ENCODE assay signal across 12 cellular contexts in the genomic region with DNA sequence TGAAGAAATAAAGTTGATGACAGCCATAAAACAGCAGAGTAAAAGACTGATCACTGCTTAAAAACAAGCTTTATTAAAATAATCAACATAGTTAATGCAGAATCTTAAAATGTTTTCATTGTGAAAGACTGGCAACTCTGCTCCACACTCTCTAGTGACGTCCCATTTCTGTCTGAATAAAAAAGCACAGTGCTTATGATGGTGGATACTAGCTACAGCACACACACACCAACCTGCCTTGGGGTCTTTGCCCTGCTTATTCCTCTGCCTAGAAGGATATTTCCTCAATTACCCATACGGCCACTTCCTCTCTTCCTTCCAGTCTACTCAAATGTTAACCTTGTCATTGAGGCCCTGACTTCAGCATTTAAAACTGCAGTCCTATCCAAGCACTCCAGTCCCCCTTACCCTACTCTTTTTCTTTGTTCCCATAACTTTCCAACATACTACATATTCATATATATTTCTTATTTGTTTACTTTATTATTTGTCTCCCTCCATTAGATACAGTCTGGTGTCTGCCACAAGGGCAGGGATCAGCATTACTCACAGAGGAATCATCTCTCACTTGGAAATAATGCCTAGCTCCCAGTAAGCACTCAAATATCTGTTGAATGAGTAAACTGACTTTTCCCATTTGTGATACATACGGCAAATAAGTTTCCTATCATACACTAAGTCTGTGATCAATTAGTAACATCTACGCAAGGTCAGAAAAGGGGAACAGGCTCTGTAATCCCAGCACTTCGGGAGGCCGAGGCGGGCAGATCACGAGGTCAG. TPM values are rescaled to one million over a fixed set of nuclear protein-coding genes. Genes with fewer than 3 reads are reported as not detected.
A peak's percentile ranks its signal among the peaks of the same experiment; 100 is the strongest.
DNase-seq lines count a peak whose midpoint lies in the region; ATAC-seq and TF ChIP-seq lines count a peak whose summit lies in the region.
"Had no signal": no experiment of that assay in that cellular context is flagged by ENCODE, and none has a peak within 500 bp of the region (broad histone marks: within the 10 kb centered on the region; RNA-seq: fewer than 3 reads in every experiment).

No MANE protein-coding gene starts in this region.

- TF ChIP-seq CTCF in SK-N-SH (IDR thresholded peaks at IDR 0.05) (no peak), upper lobe of right lung (IDR thresholded peaks at IDR 0.05) (no peak)

- peaks cover 70% of the 10 kb centered on the region for H3F3A ChIP-seq in SK-N-SH (replicated peaks; ENCODE audit: insufficient read depth)

- H3K36me3 ChIP-seq in SK-N-SH (replicated peaks in 1 of 2; ENCODE audit: control insufficient read depth in 1 of 2, insufficient read depth in 2 of 2, low read length in 1 of 2) (peaks cover 13 to 23% of the 10 kb centered on the region in 2 experiments), stomach smooth muscle (ENCODE audit: control insufficient read depth in 2 of 2, insufficient read depth in 2 of 2, low read length in 2 of 2) (no peaks in the 10 kb centered on the region), upper lobe of right lung (peaks cover 39% of the 10 kb centered on the region)

- peak overlapping the region; percentile 99 to 100 for H3K27ac ChIP-seq in SK-N-SH (ENCODE audit: low read depth in 2 of 2, low read length in 1 of 2)
- peak overlapping the region; percentile 38 for H3K27ac ChIP-seq in stomach smooth muscle (ENCODE audit: low read length)
- H3K27ac ChIP-seq in upper lobe of right lung, result no peak overlapping the region

- H3K9ac ChIP-seq in SK-N-SH (peak overlapping the region; percentile 66), stomach smooth muscle (ENCODE audit: low read length in 2 of 2) (peak overlapping the region in 1 of 2 donors; percentile 36)

- DNase-seq in HCEC 1CT, result peak; percentile 97
- no peak for DNase-seq in SK-N-SH
- peak; percentile 44 for DNase-seq in fibroblast of the conjunctiva (ENCODE audit: low read depth)
- no peak for DNase-seq in upper lobe of right lung
- DNase-seq: activated CD4-positive, alpha-beta T cell treated with anti-CD3 and anti-CD28 coated beads for 48 hours; Caco-2; NCI-H2171 treated with DMSO at 0.1 percent for 48 hours; T-helper 2 cell had no signal

- H2AFZ ChIP-seq in SK-N-SH (ENCODE audit: low read depth), result no peak overlapping the region

- peaks cover 41 to 73% of the 10 kb centered on the region in 2 experiments for H3K4me1 ChIP-seq in SK-N-SH (ENCODE audit: control insufficient read depth in 1 of 2, insufficient read depth in 2 of 2, low read depth in 1 of 2, low read length in 1 of 2)
- H3K4me1 ChIP-seq in stomach smooth muscle (ENCODE audit: control insufficient read depth, insufficient read depth, low read length), result peaks cover 9% of the 10 kb centered on the region
- no peaks in the 10 kb centered on the region for H3K4me1 ChIP-seq in upper lobe of right lung
- H3K4me1 ChIP-seq: Caco-2 had no signal

- H4K20me1 ChIP-seq in SK-N-SH (ENCODE audit: insufficient read depth), result no peaks in the 10 kb centered on the region

- H3K27me3 ChIP-seq in SK-N-SH (ENCODE audit: insufficient read depth) (no peaks in the 10 kb centered on the region), stomach smooth muscle (ENCODE audit: control insufficient read depth in 1 of 2, insufficient read depth in 2 of 2, low read length in 2 of 2) (no peaks in the 10 kb centered on the region), upper lobe of right lung (no peaks in the 10 kb centered on the region)

- no peaks in the 10 kb centered on the region for H3K9me2 ChIP-seq in SK-N-SH

- TF ChIP-seq EP300 in SK-N-SH (IDR thresholded peaks at IDR 0.05; ENCODE audit: borderline replicate concordance in 1 of 2, low read depth in 1 of 2, low read length in 1 of 2), result peak; percentile 46 to 98; a peak in 3 of 4 replicates

- peaks cover 19% of the 10 kb centered on the region for H3K79me2 ChIP-seq in SK-N-SH (ENCODE audit: insufficient read depth)

- no peaks in the 10 kb centered on the region for H3K9me3 ChIP-seq in SK-N-SH
- H3K9me3 ChIP-seq in stomach smooth muscle (ENCODE audit: control insufficient read depth in 2 of 2, low read length in 2 of 2), result no peaks in the 10 kb centered on the region
- no peaks in the 10 kb centered on the region for H3K9me3 ChIP-seq in upper lobe of right lung
- H3K9me3 ChIP-seq: Caco-2 had no signal

- H3K4me3 ChIP-seq in SK-N-SH (ENCODE audit: low read depth in 2 of 2, low read length in 1 of 2) (no peak overlapping the region), stomach smooth muscle (ENCODE audit: low read length in 2 of 2) (peak overlapping the region in 1 of 2 donors; percentile 3), upper lobe of right lung (no peak overlapping the region)

- ATAC-seq in GM21528 (IDR thresholded peaks at IDR 0.05; ENCODE audit: low FRiP score, unreplicated experiment), result no peak
- ATAC-seq in upper lobe of right lung, result no peak
- no peak for ATAC-seq in GM18870 (IDR thresholded peaks at IDR 0.05; ENCODE audit: unreplicated experiment)
- ATAC-seq: stimulated activated memory B cell treated with anti-CD40 and anti-IgM and Interleukin-4, amounts not matched to agents 10 μg/mL and 1 μg/mL and 100 μg/mL, for 72 hours had no signal

- CTCF ChIA-PET in SK-N-SH (lab: Yijun Ruan, JAX), result interaction anchor here (1.8 kb wide), 1 partner anchor 13 kb away, joined by 3 read pairs; no protein-coding TSS in a partner anchor

- WGBS in SK-N-SH (ENCODE audit: low lambda C conversion rate), result 26% methylated on average over 8 of the region's 8 CpGs

- peak overlapping the region; percentile 35; the same call in 1 of the 2 replicates for H3K4me2 ChIP-seq in SK-N-SH

- intact Hi-C loops in upper lobe of right lung (cut with DNase I), result no loop called here

- POLR2A ChIA-PET in SK-N-SH (lab: Yijun Ruan, JAX), result no interaction called here

- no peak for TF ChIP-seq RAD21 in SK-N-SH (IDR thresholded peaks at IDR 0.05; ENCODE audit: low read length)

TF ChIP-seq in SK-N-SH, 30 proteins besides CTCF, POLR2A, EP300 and RAD21 (continues in another document):
- peak; percentile 95 for TF ChIP-seq FOSL2 (IDR thresholded peaks at IDR 0.05; ENCODE audit: borderline replicate concordance, low read depth)
- TF ChIP-seq TCF12 (IDR thresholded peaks at IDR 0.05), result peak; percentile 96
- no peak for TF ChIP-seq GABPA (IDR thresholded peaks at IDR 0.05; ENCODE audit: low read depth)
- no peak; the same call in 1 of the 2 replicates for TF ChIP-seq YY1 (IDR thresholded peaks at IDR 0.05; ENCODE audit: low read depth)
- TF ChIP-seq POLR2AphosphoS5 (IDR thresholded peaks at IDR 0.05; ENCODE audit: low read depth, low read length), result peak; percentile 57; the same call in 1 of the 2 replicates
- peak; percentile 54; the same call in 1 of the 2 replicates for TF ChIP-seq MEF2A (IDR thresholded peaks at IDR 0.05; ENCODE audit: borderline replicate concordance, low read depth)
- TF ChIP-seq EZH2phosphoT487 (IDR thresholded peaks at IDR 0.05; ENCODE audit: borderline replicate concordance, low read depth), result no peak
- peak; percentile 90 for TF ChIP-seq NFIC (IDR thresholded peaks at IDR 0.05; ENCODE audit: borderline replicate concordance)
- TF ChIP-seq, protein P1, sequence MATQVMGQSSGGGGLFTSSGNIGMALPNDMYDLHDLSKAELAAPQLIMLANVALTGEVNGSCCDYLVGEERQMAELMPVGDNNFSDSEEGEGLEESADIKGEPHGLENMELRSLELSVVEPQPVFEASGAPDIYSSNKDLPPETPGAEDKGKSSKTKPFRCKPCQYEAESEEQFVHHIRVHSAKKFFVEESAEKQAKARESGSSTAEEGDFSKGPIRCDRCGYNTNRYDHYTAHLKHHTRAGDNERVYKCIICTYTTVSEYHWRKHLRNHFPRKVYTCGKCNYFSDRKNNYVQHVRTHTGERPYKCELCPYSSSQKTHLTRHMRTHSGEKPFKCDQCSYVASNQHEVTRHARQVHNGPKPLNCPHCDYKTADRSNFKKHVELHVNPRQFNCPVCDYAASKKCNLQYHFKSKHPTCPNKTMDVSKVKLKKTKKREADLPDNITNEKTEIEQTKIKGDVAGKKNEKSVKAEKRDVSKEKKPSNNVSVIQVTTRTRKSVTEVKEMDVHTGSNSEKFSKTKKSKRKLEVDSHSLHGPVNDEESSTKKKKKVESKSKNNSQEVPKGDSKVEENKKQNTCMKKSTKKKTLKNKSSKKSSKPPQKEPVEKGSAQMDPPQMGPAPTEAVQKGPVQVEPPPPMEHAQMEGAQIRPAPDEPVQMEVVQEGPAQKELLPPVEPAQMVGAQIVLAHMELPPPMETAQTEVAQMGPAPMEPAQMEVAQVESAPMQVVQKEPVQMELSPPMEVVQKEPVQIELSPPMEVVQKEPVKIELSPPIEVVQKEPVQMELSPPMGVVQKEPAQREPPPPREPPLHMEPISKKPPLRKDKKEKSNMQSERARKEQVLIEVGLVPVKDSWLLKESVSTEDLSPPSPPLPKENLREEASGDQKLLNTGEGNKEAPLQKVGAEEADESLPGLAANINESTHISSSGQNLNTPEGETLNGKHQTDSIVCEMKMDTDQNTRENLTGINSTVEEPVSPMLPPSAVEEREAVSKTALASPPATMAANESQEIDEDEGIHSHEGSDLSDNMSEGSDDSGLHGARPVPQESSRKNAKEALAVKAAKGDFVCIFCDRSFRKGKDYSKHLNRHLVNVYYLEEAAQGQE (IDR thresholded peaks at IDR 0.05; ENCODE audit: low read depth, low read length), result no peak
- TF ChIP-seq NRF1 (IDR thresholded peaks at IDR 0.05; ENCODE audit: low read depth, low read length), result no peak
- TF ChIP-seq RFX5 (IDR thresholded peaks at IDR 0.05; ENCODE audit: low read length), result no peak
- peak; percentile 95 for TF ChIP-seq JUND (IDR thresholded peaks at IDR 0.05)
- TF ChIP-seq TAF1 (IDR thresholded peaks at IDR 0.05; ENCODE audit: borderline replicate concordance, low read depth, low read length), result peak; percentile 23; the same call in 1 of the 2 replicates
- TF ChIP-seq FOXJ3 (CRISPR knock-in tag; IDR thresholded peaks at IDR 0.05), result no peak
- no peak for TF ChIP-seq ELF1 (IDR thresholded peaks at IDR 0.05)

RNA-seq across cellular contexts. Expression of a gene that starts 18.9 kb away (rescaled TPM):
- 45.9 and 60.0 TPM in 2 replicates for polyA plus RNA-seq in SK-N-SH (2012; rRNA removed)
- 76.5 and 140 TPM in 2 replicates for polyA plus RNA-seq in SK-N-SH (2012; cell fraction: cytosol; rRNA removed)
- polyA plus RNA-seq in SK-N-SH (2012; cell fraction: nucleus; rRNA removed), result 10.4 and 23.9 TPM in 2 replicates
- total RNA-seq in upper lobe of right lung, result 19.5 TPM

Comparison
In these comparisons a context has a peak if more than half of its experiments do, and no peak if none do; other contexts are left out.
1. DNase-seq: peak in HCEC 1CT (single experiment) and fibroblast of the conjunctiva (single experiment); none in SK-N-SH (single experiment) and upper lobe of right lung (single experiment).